Comparison of ENCODE assay signal across 2 cellular contexts in the genomic region with DNA sequence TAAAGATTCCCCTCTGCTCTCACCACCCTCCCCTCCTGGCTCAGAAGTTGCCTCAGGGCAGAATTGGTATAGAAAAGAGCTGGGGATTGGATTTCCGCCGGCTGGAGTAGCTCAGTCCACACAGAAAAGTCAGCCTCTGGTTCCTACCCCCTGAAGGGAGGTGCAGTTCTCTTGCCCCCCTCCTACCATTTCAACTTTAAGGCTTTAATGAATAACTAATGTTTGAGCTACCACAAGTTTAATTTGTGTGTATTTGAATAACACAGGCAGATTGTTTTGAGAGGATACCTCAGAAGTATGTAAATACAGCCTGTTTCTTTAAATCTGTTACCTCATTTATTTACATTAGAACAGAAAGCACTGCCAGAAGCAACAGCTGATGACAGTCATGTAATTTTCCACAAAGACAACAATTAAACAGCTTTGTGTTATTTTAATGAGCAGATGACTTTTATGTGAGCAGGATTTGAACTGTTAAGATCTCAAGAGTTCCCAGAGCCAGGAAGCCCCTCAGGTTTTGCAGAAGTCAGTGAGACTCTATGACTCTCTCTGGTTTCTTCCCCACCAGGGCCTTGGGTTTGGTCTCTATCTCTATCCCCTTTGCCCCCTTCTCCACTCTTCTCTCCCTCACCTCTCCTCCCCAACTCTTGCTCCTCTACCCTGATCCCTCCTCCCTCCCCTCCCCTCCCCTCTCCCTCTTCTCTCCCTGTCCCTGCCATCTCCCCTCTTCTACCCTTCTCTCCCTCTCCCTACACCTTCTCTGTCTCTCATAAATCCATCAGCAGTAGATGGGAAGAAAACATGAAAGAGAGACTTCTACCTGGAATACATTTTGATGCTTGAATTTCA.
TF ChIP-seq lines count a peak whose summit lies in the region.

No MANE protein-coding gene starts in this region.

TF ChIP-seq in K562, 482 proteins besides CTCF, POLR2A, EP300 and RAD21 (continued from another document and continues in another):
- TF ChIP-seq ZNF407 (IDR thresholded peaks at IDR 0.05; ENCODE audit: low read depth) (no peak), ELF4 (CRISPR knock-in tag; IDR thresholded peaks at IDR 0.05) (0 out of 2 replicates have a peak, but pooled peaks have one; percentile 28), MAZ (CRISPR knock-in tag; conservative IDR thresholded peaks at IDR 0.05 in 1 of 2, IDR thresholded peaks at IDR 0.05 in 1 of 2) (0 out of 4 replicates have a peak, but pooled peaks of 1 of the 2 experiments have one; percentile 14), NBN (IDR thresholded peaks at IDR 0.05; ENCODE audit: low read depth) (no peak), FOXK2 (conservative IDR thresholded peaks at IDR 0.05 in 1 of 2, IDR thresholded peaks at IDR 0.05 in 1 of 2; ENCODE audit: low read depth in 2 of 2) (0 out of 4 replicates have a peak, but pooled peaks of 1 of the 2 experiments have one; percentile 9), ZKSCAN8 (CRISPR knock-in tag; IDR thresholded peaks at IDR 0.05) (0 out of 2 replicates have a peak, but pooled peaks have one; percentile 14), FUS (optimal IDR thresholded peaks at IDR 0.05; ENCODE audit: low read depth, low read length) (no peak), SMAD2 (IDR thresholded peaks at IDR 0.05; ENCODE audit: low read depth, low read length) (no peak), ELF1 (tag; IDR thresholded peaks at IDR 0.05) (no peak), TOE1 (IDR thresholded peaks at IDR 0.05; ENCODE audit: borderline replicate concordance) (no peak), TOE1 (CRISPR knock-in tag; IDR thresholded peaks at IDR 0.05; ENCODE audit: borderline replicate concordance, low read depth) (no peak)
- TF ChIP-seq, protein P1, sequence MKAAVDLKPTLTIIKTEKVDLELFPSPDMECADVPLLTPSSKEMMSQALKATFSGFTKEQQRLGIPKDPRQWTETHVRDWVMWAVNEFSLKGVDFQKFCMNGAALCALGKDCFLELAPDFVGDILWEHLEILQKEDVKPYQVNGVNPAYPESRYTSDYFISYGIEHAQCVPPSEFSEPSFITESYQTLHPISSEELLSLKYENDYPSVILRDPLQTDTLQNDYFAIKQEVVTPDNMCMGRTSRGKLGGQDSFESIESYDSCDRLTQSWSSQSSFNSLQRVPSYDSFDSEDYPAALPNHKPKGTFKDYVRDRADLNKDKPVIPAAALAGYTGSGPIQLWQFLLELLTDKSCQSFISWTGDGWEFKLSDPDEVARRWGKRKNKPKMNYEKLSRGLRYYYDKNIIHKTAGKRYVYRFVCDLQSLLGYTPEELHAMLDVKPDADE (conservative IDR thresholded peaks at IDR 0.05; ENCODE audit: control insufficient read depth, low read depth, low read length) = no peak
- TF ChIP-seq, protein P2, sequence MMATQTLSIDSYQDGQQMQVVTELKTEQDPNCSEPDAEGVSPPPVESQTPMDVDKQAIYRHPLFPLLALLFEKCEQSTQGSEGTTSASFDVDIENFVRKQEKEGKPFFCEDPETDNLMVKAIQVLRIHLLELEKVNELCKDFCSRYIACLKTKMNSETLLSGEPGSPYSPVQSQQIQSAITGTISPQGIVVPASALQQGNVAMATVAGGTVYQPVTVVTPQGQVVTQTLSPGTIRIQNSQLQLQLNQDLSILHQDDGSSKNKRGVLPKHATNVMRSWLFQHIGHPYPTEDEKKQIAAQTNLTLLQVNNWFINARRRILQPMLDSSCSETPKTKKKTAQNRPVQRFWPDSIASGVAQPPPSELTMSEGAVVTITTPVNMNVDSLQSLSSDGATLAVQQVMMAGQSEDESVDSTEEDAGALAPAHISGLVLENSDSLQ (IDR thresholded peaks at IDR 0.05) = 0 out of 2 replicates have a peak, but pooled peaks have one; percentile 17

TF ChIP-seq in HepG2, 621 proteins besides CTCF, POLR2A, EP300 and RAD21 (continued from another document and continues in another):
- TF ChIP-seq, protein P3, sequence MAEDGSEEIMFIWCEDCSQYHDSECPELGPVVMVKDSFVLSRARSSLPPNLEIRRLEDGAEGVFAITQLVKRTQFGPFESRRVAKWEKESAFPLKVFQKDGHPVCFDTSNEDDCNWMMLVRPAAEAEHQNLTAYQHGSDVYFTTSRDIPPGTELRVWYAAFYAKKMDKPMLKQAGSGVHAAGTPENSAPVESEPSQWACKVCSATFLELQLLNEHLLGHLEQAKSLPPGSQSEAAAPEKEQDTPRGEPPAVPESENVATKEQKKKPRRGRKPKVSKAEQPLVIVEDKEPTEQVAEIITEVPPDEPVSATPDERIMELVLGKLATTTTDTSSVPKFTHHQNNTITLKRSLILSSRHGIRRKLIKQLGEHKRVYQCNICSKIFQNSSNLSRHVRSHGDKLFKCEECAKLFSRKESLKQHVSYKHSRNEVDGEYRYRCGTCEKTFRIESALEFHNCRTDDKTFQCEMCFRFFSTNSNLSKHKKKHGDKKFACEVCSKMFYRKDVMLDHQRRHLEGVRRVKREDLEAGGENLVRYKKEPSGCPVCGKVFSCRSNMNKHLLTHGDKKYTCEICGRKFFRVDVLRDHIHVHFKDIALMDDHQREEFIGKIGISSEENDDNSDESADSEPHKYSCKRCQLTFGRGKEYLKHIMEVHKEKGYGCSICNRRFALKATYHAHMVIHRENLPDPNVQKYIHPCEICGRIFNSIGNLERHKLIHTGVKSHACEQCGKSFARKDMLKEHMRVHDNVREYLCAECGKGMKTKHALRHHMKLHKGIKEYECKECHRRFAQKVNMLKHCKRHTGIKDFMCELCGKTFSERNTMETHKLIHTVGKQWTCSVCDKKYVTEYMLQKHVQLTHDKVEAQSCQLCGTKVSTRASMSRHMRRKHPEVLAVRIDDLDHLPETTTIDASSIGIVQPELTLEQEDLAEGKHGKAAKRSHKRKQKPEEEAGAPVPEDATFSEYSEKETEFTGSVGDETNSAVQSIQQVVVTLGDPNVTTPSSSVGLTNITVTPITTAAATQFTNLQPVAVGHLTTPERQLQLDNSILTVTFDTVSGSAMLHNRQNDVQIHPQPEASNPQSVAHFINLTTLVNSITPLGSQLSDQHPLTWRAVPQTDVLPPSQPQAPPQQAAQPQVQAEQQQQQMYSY (CRISPR knock-in tag; IDR thresholded peaks at IDR 0.05) = peak; percentile 82
- TF ChIP-seq ZSCAN22 (CRISPR knock-in tag; IDR thresholded peaks at IDR 0.05) = no peak
- TF ChIP-seq ZNF670 (CRISPR knock-in tag; IDR thresholded peaks at IDR 0.05; ENCODE audit: borderline replicate concordance) = no peak
- TF ChIP-seq GPN1 (CRISPR knock-in tag; IDR thresholded peaks at IDR 0.05; ENCODE audit: borderline replicate concordance) = no peak
- no peak for TF ChIP-seq HNRNPUL1 (IDR thresholded peaks at IDR 0.05; ENCODE audit: low read depth, low read length)
- TF ChIP-seq BCL3 (CRISPR knock-in tag; IDR thresholded peaks at IDR 0.05) = no peak
- TF ChIP-seq ZNF431 (CRISPR knock-in tag; IDR thresholded peaks at IDR 0.05; ENCODE audit: borderline replicate concordance, low read depth) = no peak
- TF ChIP-seq, protein P4, sequence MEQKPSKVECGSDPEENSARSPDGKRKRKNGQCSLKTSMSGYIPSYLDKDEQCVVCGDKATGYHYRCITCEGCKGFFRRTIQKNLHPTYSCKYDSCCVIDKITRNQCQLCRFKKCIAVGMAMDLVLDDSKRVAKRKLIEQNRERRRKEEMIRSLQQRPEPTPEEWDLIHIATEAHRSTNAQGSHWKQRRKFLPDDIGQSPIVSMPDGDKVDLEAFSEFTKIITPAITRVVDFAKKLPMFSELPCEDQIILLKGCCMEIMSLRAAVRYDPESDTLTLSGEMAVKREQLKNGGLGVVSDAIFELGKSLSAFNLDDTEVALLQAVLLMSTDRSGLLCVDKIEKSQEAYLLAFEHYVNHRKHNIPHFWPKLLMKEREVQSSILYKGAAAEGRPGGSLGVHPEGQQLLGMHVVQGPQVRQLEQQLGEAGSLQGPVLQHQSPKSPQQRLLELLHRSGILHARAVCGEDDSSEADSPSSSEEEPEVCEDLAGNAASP (CRISPR knock-in tag; IDR thresholded peaks at IDR 0.05; ENCODE audit: borderline replicate concordance) = no peak
- TF ChIP-seq SNAPC5 (CRISPR knock-in tag; IDR thresholded peaks at IDR 0.05; ENCODE audit: borderline replicate concordance) = no peak
- 0 out of 2 replicates have a peak, but pooled peaks have one; percentile 4 for TF ChIP-seq KDM6A (CRISPR knock-in tag; IDR thresholded peaks at IDR 0.05; ENCODE audit: low read depth)
- no peak for TF ChIP-seq ZSCAN31 (CRISPR knock-in tag; IDR thresholded peaks at IDR 0.05; ENCODE audit: low read depth)
- peak; percentile 54 for TF ChIP-seq CREM (IDR thresholded peaks at IDR 0.05)
- no peak for TF ChIP-seq CREM (CRISPR knock-in tag; IDR thresholded peaks at IDR 0.05)
- no peak for TF ChIP-seq NCOA5 (CRISPR knock-in tag; IDR thresholded peaks at IDR 0.05)
- no peak for TF ChIP-seq SMAD1 (CRISPR knock-in tag; IDR thresholded peaks at IDR 0.05; ENCODE audit: borderline replicate concordance, low read depth)
- no peak for TF ChIP-seq SIX4 (CRISPR knock-in tag; IDR thresholded peaks at IDR 0.05)
- no peak for TF ChIP-seq ZNF850 (CRISPR knock-in tag; conservative IDR thresholded peaks at IDR 0.05)
- TF ChIP-seq ZMYM2 (CRISPR knock-in tag; IDR thresholded peaks at IDR 0.05) = no peak
- TF ChIP-seq, protein P5, sequence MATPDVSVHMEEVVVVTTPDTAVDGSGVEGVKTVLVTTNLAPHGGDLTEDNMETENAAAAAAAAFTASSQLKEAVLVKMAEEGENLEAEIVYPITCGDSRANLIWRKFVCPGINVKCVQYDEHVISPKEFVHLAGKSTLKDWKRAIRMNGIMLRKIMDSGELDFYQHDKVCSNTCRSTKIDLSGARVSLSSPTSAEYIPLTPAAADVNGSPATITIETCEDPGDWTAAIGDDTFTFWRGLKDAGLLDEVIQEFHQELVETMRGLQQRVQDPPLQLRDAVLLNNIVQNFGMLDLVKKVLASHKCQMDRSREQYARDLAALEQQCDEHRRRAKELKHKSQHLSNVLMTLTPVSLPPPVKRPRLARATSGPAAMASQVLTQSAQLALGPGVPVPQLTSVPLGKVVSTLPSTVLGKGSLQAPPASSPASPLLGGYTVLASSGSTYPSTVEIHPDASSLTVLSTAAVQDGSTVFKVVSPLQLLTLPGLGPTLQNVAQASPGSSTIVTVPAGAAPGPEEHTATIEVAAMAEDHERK (CRISPR knock-in tag; IDR thresholded peaks at IDR 0.05; ENCODE audit: low read depth) = no peak
- TF ChIP-seq RBFOX2 (IDR thresholded peaks at IDR 0.05; ENCODE audit: low read depth, low read length) = no peak
- no peak for TF ChIP-seq ZNF672 (CRISPR knock-in tag; IDR thresholded peaks at IDR 0.05)
- no peak for TF ChIP-seq STAG1 (CRISPR knock-in tag; IDR thresholded peaks at IDR 0.05)
- TF ChIP-seq, protein P6, sequence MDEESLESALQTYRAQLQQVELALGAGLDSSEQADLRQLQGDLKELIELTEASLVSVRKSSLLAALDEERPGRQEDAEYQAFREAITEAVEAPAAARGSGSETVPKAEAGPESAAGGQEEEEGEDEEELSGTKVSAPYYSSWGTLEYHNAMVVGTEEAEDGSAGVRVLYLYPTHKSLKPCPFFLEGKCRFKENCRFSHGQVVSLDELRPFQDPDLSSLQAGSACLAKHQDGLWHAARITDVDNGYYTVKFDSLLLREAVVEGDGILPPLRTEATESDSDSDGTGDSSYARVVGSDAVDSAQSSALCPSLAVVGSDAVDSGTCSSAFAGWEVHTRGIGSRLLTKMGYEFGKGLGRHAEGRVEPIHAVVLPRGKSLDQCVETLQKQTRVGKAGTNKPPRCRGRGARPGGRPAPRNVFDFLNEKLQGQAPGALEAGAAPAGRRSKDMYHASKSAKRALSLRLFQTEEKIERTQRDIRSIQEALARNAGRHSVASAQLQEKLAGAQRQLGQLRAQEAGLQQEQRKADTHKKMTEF (CRISPR knock-in tag; IDR thresholded peaks at IDR 0.05) = peak; percentile 63; the same call in 1 of the 2 replicates
- TF ChIP-seq SAP130 (CRISPR knock-in tag; IDR thresholded peaks at IDR 0.05; ENCODE audit: low read depth) = peak; percentile 54
- TF ChIP-seq PBX3 (CRISPR knock-in tag; IDR thresholded peaks at IDR 0.05; ENCODE audit: borderline replicate concordance) = no peak
- TF ChIP-seq SRY (CRISPR knock-in tag; IDR thresholded peaks at IDR 0.05) = no peak
- no peak for TF ChIP-seq KLF15 (CRISPR knock-in tag; IDR thresholded peaks at IDR 0.05; ENCODE audit: borderline replicate concordance)
- no peak for TF ChIP-seq ZNF230 (CRISPR knock-in tag; IDR thresholded peaks at IDR 0.05)
- TF ChIP-seq ZNF674 (CRISPR knock-in tag; IDR thresholded peaks at IDR 0.05; ENCODE audit: low read depth) = no peak
- TF ChIP-seq ZNF790 (CRISPR knock-in tag; IDR thresholded peaks at IDR 0.05; ENCODE audit: borderline replicate concordance) = no peak
- no peak for TF ChIP-seq MBNL3 (CRISPR knock-in tag; conservative IDR thresholded peaks at IDR 0.05)
- no peak for TF ChIP-seq ZNF567 (CRISPR knock-in tag; IDR thresholded peaks at IDR 0.05; ENCODE audit: borderline replicate concordance)
- no peak for TF ChIP-seq PRPF4 (IDR thresholded peaks at IDR 0.05; ENCODE audit: low read depth, low read length, poor library complexity, severe bottlenecking)
- TF ChIP-seq, protein P7, sequence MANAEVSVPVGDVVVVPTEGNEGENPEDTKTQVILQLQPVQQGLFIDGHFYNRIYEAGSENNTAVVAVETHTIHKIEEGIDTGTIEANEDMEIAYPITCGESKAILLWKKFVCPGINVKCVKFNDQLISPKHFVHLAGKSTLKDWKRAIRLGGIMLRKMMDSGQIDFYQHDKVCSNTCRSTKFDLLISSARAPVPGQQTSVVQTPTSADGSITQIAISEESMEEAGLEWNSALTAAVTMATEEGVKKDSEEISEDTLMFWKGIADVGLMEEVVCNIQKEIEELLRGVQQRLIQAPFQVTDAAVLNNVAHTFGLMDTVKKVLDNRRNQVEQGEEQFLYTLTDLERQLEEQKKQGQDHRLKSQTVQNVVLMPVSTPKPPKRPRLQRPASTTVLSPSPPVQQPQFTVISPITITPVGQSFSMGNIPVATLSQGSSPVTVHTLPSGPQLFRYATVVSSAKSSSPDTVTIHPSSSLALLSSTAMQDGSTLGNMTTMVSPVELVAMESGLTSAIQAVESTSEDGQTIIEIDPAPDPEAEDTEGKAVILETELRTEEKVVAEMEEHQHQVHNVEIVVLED (CRISPR knock-in tag; IDR thresholded peaks at IDR 0.05; ENCODE audit: borderline replicate concordance) = no peak
- no peak for TF ChIP-seq ZNF556 (CRISPR knock-in tag; IDR thresholded peaks at IDR 0.05; ENCODE audit: borderline replicate concordance)
